In genomic region chr3:4846529-4846928, GRCh38 we compare ENCODE assay signal across 18 cellular contexts.
DNase-seq lines count a peak whose midpoint lies in the region; ATAC-seq and TF ChIP-seq lines count a peak whose summit lies in the region.
"Had no signal": no experiment of that assay in that cellular context is flagged by ENCODE, and none has a peak within 500 bp of the region (broad histone marks: within the 10 kb centered on the region; RNA-seq: fewer than 3 reads in every experiment).

No MANE protein-coding gene starts in this region.

- CTCF ChIA-PET in activated naive CD4-positive, alpha-beta T cell treated with anti-CD3 and anti-CD28 coated beads for 36 hours (lab: Charles Lee) = interaction anchor here (0.9 to 1.9 kb wide), 4 partner anchors 12 to 130 kb away, joined by 3 to 10 read pairs (median 4); no protein-coding TSS in a partner anchor
- CTCF ChIA-PET in IMR-90 (lab: Yijun Ruan, JAX) = interaction anchor here (0.7 kb wide), 1 partner anchor 150 kb away, joined by 3 read pairs; no protein-coding TSS in a partner anchor
- CTCF ChIA-PET in activated CD8-positive, alpha-beta T cell treated with anti-CD3 and anti-CD28 coated beads for 36 hours (lab: Charles Lee) = interaction anchor here (0.7 to 5.1 kb wide), 8 partner anchors 10 to 134 kb away, joined by 3 to 27 read pairs (median 4); no protein-coding TSS in a partner anchor
- CTCF ChIA-PET in naive thymus-derived CD4-positive, alpha-beta T cell (lab: Charles Lee) = interaction anchor here (1.0 kb wide), 1 partner anchor 12 kb away, joined by 3 read pairs; no protein-coding TSS in a partner anchor

- no peak overlapping the region for H3K14ac ChIP-seq in IMR-90 (replicated peaks; ENCODE audit: low read depth, low read length)

- no peaks in the 10 kb centered on the region for H3K9me1 ChIP-seq in IMR-90 (ENCODE audit: insufficient read depth, low read length)

- no peaks in the 10 kb centered on the region for H4K20me1 ChIP-seq in IMR-90 (ENCODE audit: insufficient read depth, low read length)

- no peak overlapping the region for H3K4me3 Mint-ChIP-seq in activated naive CD4-positive, alpha-beta T cell treated with anti-CD3 and anti-CD28 coated beads for 36 hours
- no peak overlapping the region for H3K4me3 Mint-ChIP-seq in activated CD8-positive, alpha-beta T cell treated with anti-CD3 and anti-CD28 coated beads for 36 hours
- peak overlapping the region in 2 of 10 donors; percentile 21 to 22 for H3K4me3 Mint-ChIP-seq in naive thymus-derived CD4-positive, alpha-beta T cell
- no peak overlapping the region for H3K4me3 Mint-ChIP-seq in glutamatergic neuron (ENCODE audit: unreplicated experiment)
- H3K4me3 Mint-ChIP-seq: dendritic cell treated with granulocyte-macrophage colony-stimulating factor and Interleukin-4, amounts not matched to agents 40 ng/mL and 50 ng/mL, for 4 days; memory B cell had no signal

- DNase-seq in activated naive CD4-positive, alpha-beta T cell treated with anti-CD3 and anti-CD28 coated beads for 36 hours = no peak
- DNase-seq in activated naive CD4-positive, alpha-beta T cell (lab: John Stamatoyannopoulos, UW) = no peak
- DNase-seq in IMR-90 (no peak), glutamatergic neuron (no peak), T1000 (lab: John Stamatoyannopoulos, UW) (no peak), Peyer's patch (no peak)
- DNase-seq in activated CD8-positive, alpha-beta T cell treated with anti-CD3 and anti-CD28 coated beads for 36 hours = no peak
- no peak for DNase-seq in naive thymus-derived CD4-positive, alpha-beta T cell
- DNase-seq: activated CD4-positive, alpha-beta T cell treated with anti-CD3 and anti-CD28 coated beads, Interleukin-2, amount 50 U/mL, for 4 hours; NCI-H187; NK-92 treated with Interleukin-12 subunit alpha and Interleukin-12 subunit beta, amount 100 ng/mL, for 24 hours; stimulated activated CD4-positive, alpha-beta T cell treated with anti-CD3 and anti-CD28 coated beads, Interleukin-2, amount 100 ng/mL, for 24 hours; tibial artery; WERI-Rb-1 had no signal

- H3K4me1 Mint-ChIP-seq in activated naive CD4-positive, alpha-beta T cell treated with anti-CD3 and anti-CD28 coated beads for 36 hours (ENCODE audit: low read depth) = peaks cover 94% of the 10 kb centered on the region
- peaks cover 99% of the 10 kb centered on the region for H3K4me1 Mint-ChIP-seq in activated CD8-positive, alpha-beta T cell treated with anti-CD3 and anti-CD28 coated beads for 36 hours (ENCODE audit: low read depth)
- H3K4me1 Mint-ChIP-seq in naive thymus-derived CD4-positive, alpha-beta T cell = peaks cover 42 to 99% (median 93%) of the 10 kb centered on the region in 7 donors
- H3K4me1 Mint-ChIP-seq in glutamatergic neuron (ENCODE audit: low read depth, unreplicated experiment) = peaks cover 4% of the 10 kb centered on the region

- no peak for TF ChIP-seq POLR2A in IMR-90 (IDR thresholded peaks at IDR 0.05; ENCODE audit: low read depth, low read length)
- no peak for TF ChIP-seq POLR2A in Peyer's patch (IDR thresholded peaks at IDR 0.05)

- H3K9me3 ChIP-seq in IMR-90 (ENCODE audit: control insufficient read depth, insufficient read depth, low read length) (no peaks in the 10 kb centered on the region), Peyer's patch (no peaks in the 10 kb centered on the region)
- no peaks in the 10 kb centered on the region for H3K9me3 ChIP-seq in naive thymus-derived CD4-positive, alpha-beta T cell (ENCODE audit: control insufficient read depth in 2 of 3, low read length in 3 of 3)
- H3K9me3 ChIP-seq: tibial artery had no signal

- no CpG with 5 or more reads among the region's 4 CpGs for WGBS in IMR-90 (ENCODE audit: extremely low coverage in 2 of 2, insufficient read length in 1 of 2), 2 experiments

- H3K27ac Mint-ChIP-seq in activated naive CD4-positive, alpha-beta T cell treated with anti-CD3 and anti-CD28 coated beads for 36 hours = peak overlapping the region; percentile 43
- peak overlapping the region; percentile 99 for H3K27ac Mint-ChIP-seq in activated CD8-positive, alpha-beta T cell treated with anti-CD3 and anti-CD28 coated beads for 36 hours
- H3K27ac Mint-ChIP-seq in naive thymus-derived CD4-positive, alpha-beta T cell = peak overlapping the region in 8 of 9 donors; percentile 27 to 87 (median 71)
- no peak overlapping the region for H3K27ac Mint-ChIP-seq in glutamatergic neuron (ENCODE audit: unreplicated experiment)
- H3K27ac Mint-ChIP-seq: dendritic cell treated with granulocyte-macrophage colony-stimulating factor and Interleukin-4, amounts not matched to agents 40 ng/mL and 50 ng/mL, for 4 days had no signal

- in situ Hi-C loops in IMR-90 (cut with MboI; ENCODE audit: low sequenced_read_pairs) = no loop called here

- H2AK9ac ChIP-seq in IMR-90 (replicated peaks; ENCODE audit: low read depth, low read length, poor library complexity) = no peak overlapping the region

- no peak overlapping the region for H2BK5ac ChIP-seq in IMR-90 (ENCODE audit: low read depth, low read length, poor library complexity, severe bottlenecking)

- H3K4me1 ChIP-seq in IMR-90 (ENCODE audit: control insufficient read depth, insufficient read depth, low read length) (no peaks in the 10 kb centered on the region; the same call in 1 of the 2 replicates), Peyer's patch (peaks cover 0 to 6% (median 2%) of the 10 kb centered on the region in 4 donors)
- H3K4me1 ChIP-seq in naive thymus-derived CD4-positive, alpha-beta T cell (ENCODE audit: control insufficient read depth in 2 of 2, insufficient read depth in 2 of 2, low read length in 2 of 2) = peaks cover 45 to 87% of the 10 kb centered on the region in 2 donors
- H3K4me1 ChIP-seq: tibial artery had no signal

- H2BK20ac ChIP-seq in IMR-90 (ENCODE audit: low read depth, low read length) = no peak overlapping the region

- H3K79me1 ChIP-seq in IMR-90 (ENCODE audit: low read depth in 1 of 2, low read length in 2 of 2) = no peaks in the 10 kb centered on the region

- intact Hi-C loops in activated naive CD4-positive, alpha-beta T cell treated with anti-CD3 and anti-CD28 coated beads for 36 hours (cut with micrococcal nuclease) = loop anchor here (1.0 to 5.0 kb wide), 7 partner anchors 15 to 486 kb away; no protein-coding TSS in a partner anchor
- intact Hi-C loops in IMR-90 (cut with micrococcal nuclease) = no loop called here
- intact Hi-C loops in activated CD8-positive, alpha-beta T cell treated with anti-CD3 and anti-CD28 coated beads for 36 hours (cut with micrococcal nuclease) = loop anchor here (5.0 kb wide), 1 partner anchor 176 kb away; no protein-coding TSS in a partner anchor
- intact Hi-C loops in naive thymus-derived CD4-positive, alpha-beta T cell (cut with micrococcal nuclease) = loop anchor here (1.0 to 10.0 kb wide), 4 partner anchors 11 to 352 kb away; partner anchors contain the start of gene ITPR1 (in 1 of the 2)

- POLR2A ChIA-PET in IMR-90 (lab: Charles Lee; ENCODE audit: unreplicated experiment) = no interaction called here
- POLR2A ChIA-PET in activated CD8-positive, alpha-beta T cell treated with anti-CD3 and anti-CD28 coated beads for 36 hours (lab: Charles Lee) = interaction anchor here (1.0 to 10.5 kb wide), 6 partner anchors 11 to 165 kb away, joined by 3 to 222 read pairs (median 26); partner anchors contain the start of gene BHLHE40
- POLR2A ChIA-PET in naive thymus-derived CD4-positive, alpha-beta T cell (lab: Charles Lee) = interaction anchor here (0.5 to 0.9 kb wide), 3 partner anchors 9 to 133 kb away, joined by 3 to 4 read pairs (median 4); partner anchors contain the start of gene BHLHE40

- no peak overlapping the region for H2BK120ac ChIP-seq in IMR-90 (ENCODE audit: low read depth, low read length)

- H3K9ac ChIP-seq in IMR-90 (ENCODE audit: low read depth, low read length) = no peak overlapping the region

- H2AK5ac ChIP-seq in IMR-90 (ENCODE audit: low read depth, low read length) = no peak overlapping the region

- H4K8ac ChIP-seq in IMR-90 (ENCODE audit: low read depth in 2 of 2, low read length in 2 of 2) = no peak overlapping the region

- no peaks in the 10 kb centered on the region for H3K36me3 ChIP-seq in IMR-90 (ENCODE audit: control insufficient read depth, insufficient read depth, low read length)
- no peaks in the 10 kb centered on the region for H3K36me3 ChIP-seq in naive thymus-derived CD4-positive, alpha-beta T cell (ENCODE audit: control insufficient read depth in 2 of 3, insufficient read depth in 3 of 3, low read length in 3 of 3)
- no peaks in the 10 kb centered on the region for H3K36me3 ChIP-seq in Peyer's patch
- H3K36me3 ChIP-seq: cardiac muscle cell, WERI-Rb-1 had no signal

- no peak for TF ChIP-seq CTCF in IMR-90 (conservative IDR thresholded peaks at IDR 0.05; ENCODE audit: low read depth, low read length)
- TF ChIP-seq CTCF in activated CD8-positive, alpha-beta T cell treated with anti-CD3 and anti-CD28 coated beads for 36 hours (IDR thresholded peaks at IDR 0.05) = no peak
- no peak for TF ChIP-seq CTCF in glutamatergic neuron (IDR thresholded peaks at IDR 0.05; ENCODE audit: partially characterized antibody, unreplicated experiment)
- TF ChIP-seq CTCF in Peyer's patch (IDR thresholded peaks at IDR 0.05) = no peak

- H2AFZ ChIP-seq in IMR-90 (replicated peaks; ENCODE audit: low read length, poor library complexity) = no peak overlapping the region

- no peak overlapping the region for H3K18ac ChIP-seq in IMR-90 (ENCODE audit: low read depth, low read length)

- no peaks in the 10 kb centered on the region for H3K27me3 Mint-ChIP-seq in activated naive CD4-positive, alpha-beta T cell treated with anti-CD3 and anti-CD28 coated beads for 36 hours (ENCODE audit: low read depth)
- no peaks in the 10 kb centered on the region for H3K27me3 Mint-ChIP-seq in activated CD8-positive, alpha-beta T cell treated with anti-CD3 and anti-CD28 coated beads for 36 hours
- no peaks in the 10 kb centered on the region for H3K27me3 Mint-ChIP-seq in naive thymus-derived CD4-positive, alpha-beta T cell
- peaks cover 2% of the 10 kb centered on the region for H3K27me3 Mint-ChIP-seq in glutamatergic neuron (ENCODE audit: unreplicated experiment)
- H3K27me3 Mint-ChIP-seq: dendritic cell treated with granulocyte-macrophage colony-stimulating factor and Interleukin-4, amounts not matched to agents 40 ng/mL and 50 ng/mL, for 4 days; memory B cell had no signal

- TF ChIP-seq RAD21 in IMR-90 (IDR thresholded peaks at IDR 0.05; ENCODE audit: low read length) = no peak

- TSS peak; percentile 91 for BruUV-seq in IMR-90 (replicated peaks; lab: Mats Ljungman, UMichigan)

- H3K27ac ChIP-seq in IMR-90 (ENCODE audit: insufficient read depth, low read length) = no peak overlapping the region
- peak overlapping the region; percentile 81 for H3K27ac ChIP-seq in naive thymus-derived CD4-positive, alpha-beta T cell (ENCODE audit: low read depth, low read length)
- peak overlapping the region in 1 of 4 donors; percentile 27 for H3K27ac ChIP-seq in Peyer's patch
- H3K27ac ChIP-seq: cardiac muscle cell, tibial artery, WERI-Rb-1 had no signal

- H3K27me3 ChIP-seq in IMR-90 (ENCODE audit: control insufficient read depth, insufficient read depth, low read length) (no peaks in the 10 kb centered on the region), Peyer's patch (no peaks in the 10 kb centered on the region)
- no peaks in the 10 kb centered on the region for H3K27me3 ChIP-seq in naive thymus-derived CD4-positive, alpha-beta T cell (ENCODE audit: control insufficient read depth in 2 of 2, insufficient read depth in 2 of 2, low read length in 2 of 2)
- H3K27me3 ChIP-seq: cardiac muscle cell, tibial artery had no signal

- no peak overlapping the region for H4K91ac ChIP-seq in IMR-90 (ENCODE audit: insufficient read depth, low read depth, low read length)

- no peak overlapping the region for H3K56ac ChIP-seq in IMR-90 (ENCODE audit: extremely low read depth, insufficient read depth, low read length)

- H2BK15ac ChIP-seq in IMR-90 (ENCODE audit: low read depth, low read length) = no peak overlapping the region

- peaks cover 11% of the 10 kb centered on the region for H3K36me3 Mint-ChIP-seq in activated naive CD4-positive, alpha-beta T cell treated with anti-CD3 and anti-CD28 coated beads for 36 hours (ENCODE audit: low read depth)
- peaks cover 62% of the 10 kb centered on the region for H3K36me3 Mint-ChIP-seq in activated CD8-positive, alpha-beta T cell treated with anti-CD3 and anti-CD28 coated beads for 36 hours (ENCODE audit: low read depth)
- H3K36me3 Mint-ChIP-seq in naive thymus-derived CD4-positive, alpha-beta T cell = peaks cover 0 to 28% (median 11%) of the 10 kb centered on the region in 5 donors
- no peaks in the 10 kb centered on the region for H3K36me3 Mint-ChIP-seq in glutamatergic neuron (ENCODE audit: unreplicated experiment)

- H4K5ac ChIP-seq in IMR-90 (ENCODE audit: low read depth, low read length) = no peak overlapping the region

- H3K4ac ChIP-seq in IMR-90 (ENCODE audit: low read depth, low read length) = no peak overlapping the region

- no peaks in the 10 kb centered on the region for H3K9me3 Mint-ChIP-seq in activated naive CD4-positive, alpha-beta T cell treated with anti-CD3 and anti-CD28 coated beads for 36 hours
- H3K9me3 Mint-ChIP-seq in activated CD8-positive, alpha-beta T cell treated with anti-CD3 and anti-CD28 coated beads for 36 hours = peaks cover 5% of the 10 kb centered on the region
- H3K9me3 Mint-ChIP-seq in naive thymus-derived CD4-positive, alpha-beta T cell = peaks cover 0 to 8% (median 0%) of the 10 kb centered on the region in 11 donors
- no peaks in the 10 kb centered on the region for H3K9me3 Mint-ChIP-seq in glutamatergic neuron (ENCODE audit: unreplicated experiment)
- H3K9me3 Mint-ChIP-seq: dendritic cell treated with granulocyte-macrophage colony-stimulating factor and Interleukin-4, amounts not matched to agents 40 ng/mL and 50 ng/mL, for 4 days; memory B cell had no signal

- H3K4me3 ChIP-seq in IMR-90 (ENCODE audit: insufficient read depth, low read depth, low read length) (no peak overlapping the region), Peyer's patch (no peak overlapping the region)
- H3K4me3 ChIP-seq in naive thymus-derived CD4-positive, alpha-beta T cell (ENCODE audit: low read length) = no peak overlapping the region
- H3K4me3 ChIP-seq: cardiac muscle cell, tibial artery had no signal

- H3K23ac ChIP-seq in IMR-90 (ENCODE audit: low read depth, low read length) = no peak overlapping the region

- no peak overlapping the region for H3K4me2 ChIP-seq in IMR-90 (ENCODE audit: low read depth, low read length)

- dilution Hi-C loops in IMR-90 (cut with HindIII; ENCODE audit: low sequenced_read_pairs, unreplicated experiment) = no loop called here

- ATAC-seq in IMR-90 (ENCODE audit: low read depth) = no peak
- no peak for ATAC-seq in activated CD8-positive, alpha-beta T cell treated with anti-CD3 and anti-CD28 coated beads for 36 hours
- no peak for ATAC-seq in naive thymus-derived CD4-positive, alpha-beta T cell
- ATAC-seq: Panc1 had no signal
